ENCODE assay signal across 7 cellular contexts in the genomic region with DNA sequence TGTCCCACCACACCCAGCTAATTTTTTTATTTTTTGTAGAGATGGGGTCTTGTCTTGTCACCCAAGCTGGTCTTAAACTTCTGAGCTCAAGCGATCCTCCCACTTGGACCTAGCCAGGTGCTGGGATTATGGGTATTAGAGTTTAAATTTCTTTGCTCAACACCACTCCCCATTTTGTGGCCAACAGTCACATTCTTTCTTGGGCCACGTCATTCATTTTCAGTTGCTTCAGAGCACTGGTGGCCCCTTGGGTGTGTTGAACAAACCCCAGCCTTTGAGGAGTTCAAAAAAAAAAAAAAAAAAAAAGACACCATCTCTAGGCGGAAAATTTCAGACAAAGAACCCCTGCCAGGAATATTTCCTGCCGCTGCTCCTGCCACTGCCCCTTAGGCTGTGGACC. TPM values are rescaled to one million over a fixed set of nuclear protein-coding genes. Genes with fewer than 3 reads are reported as not detected.
"Had no signal": no experiment of that assay in that cellular context is flagged by ENCODE, and none has a peak within 500 bp of the region (broad histone marks: within the 10 kb centered on the region; RNA-seq: fewer than 3 reads in every experiment).

No MANE protein-coding gene starts in this region.

RNA-seq across cellular contexts. Expression of a gene that starts 32.3 kb away (rescaled TPM):
- total RNA-seq: hepatocyte, left ventricle myocardium inferior, lower lobe of right lung had no signal
- polyA plus RNA-seq: hepatocyte had no signal

RNA-seq across cellular contexts. Expression of a gene that starts 47.5 kb away (rescaled TPM):
- total RNA-seq: naive thymus-derived CD8-positive, alpha-beta T cell had no signal

RNA-seq across cellular contexts. Expression of a gene that starts 53.3 kb away (rescaled TPM):
- total RNA-seq: frontal cortex had no signal
- polyA plus RNA-seq: fibroblast of lung; immature natural killer cell; naive thymus-derived CD8-positive, alpha-beta T cell had no signal
